ENCODE assay signal across 8 cellular contexts in genomic region chr11:85661972-85662664, GRCh38. TPM values are rescaled to one million over a fixed set of nuclear protein-coding genes. Genes with fewer than 3 reads are reported as not detected.
DNase-seq lines count a peak whose midpoint lies in the region; ATAC-seq, FAIRE-seq and TF ChIP-seq lines count a peak whose summit lies in the region.

No MANE protein-coding gene starts in this region.

- H3K4me3 Mint-ChIP-seq in chondrocyte (ENCODE audit: unreplicated experiment): peak overlapping the region; percentile 85
- peak overlapping the region; percentile 55 to 100 (median 72) for H3K4me3 Mint-ChIP-seq in naive thymus-derived CD8-positive, alpha-beta T cell

- peaks cover 46% of the 10 kb centered on the region for H3K4me1 Mint-ChIP-seq in chondrocyte (ENCODE audit: low read depth)
- H3K4me1 Mint-ChIP-seq in naive thymus-derived CD8-positive, alpha-beta T cell: peaks cover 20 to 69% (median 53%) of the 10 kb centered on the region in 4 donors

- TF ChIP-seq CTCF in chondrocyte (IDR thresholded peaks at IDR 0.05) (no peak), foreskin keratinocyte (conservative IDR thresholded peaks at IDR 0.05) (no peak)

- no peaks in the 10 kb centered on the region for H3K27me3 ChIP-seq in foreskin keratinocyte

- H3K4me1 ChIP-seq in foreskin keratinocyte: peaks cover 39% of the 10 kb centered on the region

- no peaks in the 10 kb centered on the region for H3K27me3 Mint-ChIP-seq in chondrocyte (ENCODE audit: low read depth)
- no peaks in the 10 kb centered on the region for H3K27me3 Mint-ChIP-seq in naive thymus-derived CD8-positive, alpha-beta T cell

- no peak for ATAC-seq in naive thymus-derived CD8-positive, alpha-beta T cell
- no peak for ATAC-seq in GM21526 (IDR thresholded peaks at IDR 0.05; ENCODE audit: low FRiP score, unreplicated experiment)
- ATAC-seq in foreskin keratinocyte: no peak

- H3K9me3 Mint-ChIP-seq in chondrocyte (ENCODE audit: low read depth): no peaks in the 10 kb centered on the region
- no peaks in the 10 kb centered on the region for H3K9me3 Mint-ChIP-seq in naive thymus-derived CD8-positive, alpha-beta T cell

- H3K27ac ChIP-seq in foreskin keratinocyte: no peak overlapping the region

- peaks cover 21% of the 10 kb centered on the region for H3K36me3 Mint-ChIP-seq in chondrocyte (ENCODE audit: low read depth)
- H3K36me3 Mint-ChIP-seq in naive thymus-derived CD8-positive, alpha-beta T cell: peaks cover 0 to 55% (median 6%) of the 10 kb centered on the region in 3 donors

- H3K27ac Mint-ChIP-seq in chondrocyte (ENCODE audit: unreplicated experiment): peak overlapping the region; percentile 82
- H3K27ac Mint-ChIP-seq in naive thymus-derived CD8-positive, alpha-beta T cell: peak overlapping the region in 8 of 10 donors; percentile 49 to 79 (median 68)

- FAIRE-seq in HTR-8/SVneo (lab: Jason Lieb, UNC): no peak

- POLR2A ChIA-PET in naive thymus-derived CD8-positive, alpha-beta T cell (lab: Charles Lee): interaction anchor here (1.5 kb wide), 1 partner anchor 14 kb away, joined by 3 read pairs; the partner anchor contains the start of gene TMEM126A

- DNase-seq in AG20443 (ENCODE audit: low spot score): peak; percentile 16
- peak; percentile 55 for DNase-seq in LHCN-M2 (ENCODE audit: low read depth)
- no peak for DNase-seq in chondrocyte (ENCODE audit: low spot score)
- no peak for DNase-seq in naive thymus-derived CD8-positive, alpha-beta T cell
- no peak for DNase-seq in HTR-8/SVneo (ENCODE audit: insufficient read length, low spot score)
- no peak for DNase-seq in cerebellar cortex (ENCODE audit: low spot score)
- no peak for DNase-seq in foreskin keratinocyte

RNA-seq across cellular contexts. Expression of gene CREBZF, which starts 2.8 kb away (rescaled TPM):
- total RNA-seq in LHCN-M2 (2014; rRNA removed): 33.8 and 37.4 TPM in 2 replicates
- 8.7 TPM for polyA plus RNA-seq in LHCN-M2 (2012)
- total RNA-seq in chondrocyte: 27.4 to 38.1 TPM (median 28.4 TPM) in 3 replicates
- total RNA-seq in naive thymus-derived CD8-positive, alpha-beta T cell: 100 to 1,000 TPM; 116 to 118 TPM
- polyA plus RNA-seq in naive thymus-derived CD8-positive, alpha-beta T cell: 10 to 100 TPM in 2 of 3 donors, 1 to 10 TPM in 1; 9.5 to 11.6 (median 11.1) TPM
- total RNA-seq in foreskin keratinocyte: 25.3 and 26.6 TPM in 2 replicates
- 7.1 and 8.5 TPM in 2 replicates for polyA plus RNA-seq in foreskin keratinocyte

RNA-seq across cellular contexts. Expression of gene TMEM126A, which starts 14.4 kb away (rescaled TPM):
- 36.7 and 42.4 TPM in 2 replicates for total RNA-seq in LHCN-M2 (2014; rRNA removed)
- polyA plus RNA-seq in LHCN-M2 (2012): 62.5 TPM
- total RNA-seq in chondrocyte: 28.8 to 35.8 TPM (median 30.7 TPM) in 3 replicates
- total RNA-seq in naive thymus-derived CD8-positive, alpha-beta T cell: 10 to 100 TPM; 19.1 to 23.5 TPM
- 10 to 100 TPM; 68.0 to 97.7 (median 75.4) TPM for polyA plus RNA-seq in naive thymus-derived CD8-positive, alpha-beta T cell
- 46.1 and 50.1 TPM in 2 replicates for total RNA-seq in foreskin keratinocyte
- 68.2 and 69.5 TPM in 2 replicates for polyA plus RNA-seq in foreskin keratinocyte

RNA-seq across cellular contexts. Expression of gene CCDC89, which starts 23.9 kb away (rescaled TPM):
- total RNA-seq in LHCN-M2 (2014; rRNA removed) (6.6 and 7.4 TPM in 2 replicates), chondrocyte (0.26 to 0.30 TPM (median 0.29 TPM) in 3 replicates), foreskin keratinocyte (0.14 and 0.51 TPM in 2 replicates)
- 2.1 TPM for polyA plus RNA-seq in LHCN-M2 (2012)
- total RNA-seq in naive thymus-derived CD8-positive, alpha-beta T cell: under 1 TPM; 0.60 to 0.91 TPM
- polyA plus RNA-seq in naive thymus-derived CD8-positive, alpha-beta T cell: not detected
- polyA plus RNA-seq in foreskin keratinocyte: 0.18 and 0.22 TPM in 2 replicates

RNA-seq across cellular contexts. Expression of gene TMEM126B, which starts 33.7 kb away (rescaled TPM):
- total RNA-seq in LHCN-M2 (2014; rRNA removed) (66.9 and 86.6 TPM in 2 replicates), chondrocyte (41.6 to 42.9 TPM (median 42.3 TPM) in 3 replicates), foreskin keratinocyte (58.8 and 59.8 TPM in 2 replicates)
- polyA plus RNA-seq in LHCN-M2 (2012): 50.8 TPM
- 10 to 100 TPM; 47.2 to 47.9 TPM for total RNA-seq in naive thymus-derived CD8-positive, alpha-beta T cell
- 10 to 100 TPM; 51.1 to 64.3 (median 56.6) TPM for polyA plus RNA-seq in naive thymus-derived CD8-positive, alpha-beta T cell
- polyA plus RNA-seq in foreskin keratinocyte: 58.5 and 65.6 TPM in 2 replicates

RNA-seq across cellular contexts. Expression of gene DLG2, which starts 35.0 kb away (rescaled TPM):
- total RNA-seq in LHCN-M2 (2014; rRNA removed) (0.17 TPM in 1 of 2 replicates, not detected in the other), chondrocyte (1.3 to 4.9 TPM (median 2.2 TPM) in 3 replicates), foreskin keratinocyte (0.21 and 0.75 TPM in 2 replicates)
- polyA plus RNA-seq in LHCN-M2 (2012): 0.16 TPM
- total RNA-seq in naive thymus-derived CD8-positive, alpha-beta T cell: 1 to 10 TPM; 5.4 to 6.2 TPM
- polyA plus RNA-seq in naive thymus-derived CD8-positive, alpha-beta T cell: 1 to 10 TPM in 1 of 3 donors, under 1 TPM in 2; 0.86 to 2.5 (median 0.98) TPM
- 0.07 and 0.31 TPM in 2 replicates for polyA plus RNA-seq in foreskin keratinocyte

Comparison
In these comparisons a context has a peak if more than half of its experiments do, and no peak if none do; other contexts are left out.
1. DNase-seq: peak in AG20443 (single experiment) and LHCN-M2 (single experiment); none in chondrocyte (single experiment), naive thymus-derived CD8-positive, alpha-beta T cell (0 of 10), HTR-8/SVneo (single experiment), cerebellar cortex (single experiment) and foreskin keratinocyte (0 of 2).